Comparison of ENCODE assay signal across 8 cellular contexts in the genomic region with DNA sequence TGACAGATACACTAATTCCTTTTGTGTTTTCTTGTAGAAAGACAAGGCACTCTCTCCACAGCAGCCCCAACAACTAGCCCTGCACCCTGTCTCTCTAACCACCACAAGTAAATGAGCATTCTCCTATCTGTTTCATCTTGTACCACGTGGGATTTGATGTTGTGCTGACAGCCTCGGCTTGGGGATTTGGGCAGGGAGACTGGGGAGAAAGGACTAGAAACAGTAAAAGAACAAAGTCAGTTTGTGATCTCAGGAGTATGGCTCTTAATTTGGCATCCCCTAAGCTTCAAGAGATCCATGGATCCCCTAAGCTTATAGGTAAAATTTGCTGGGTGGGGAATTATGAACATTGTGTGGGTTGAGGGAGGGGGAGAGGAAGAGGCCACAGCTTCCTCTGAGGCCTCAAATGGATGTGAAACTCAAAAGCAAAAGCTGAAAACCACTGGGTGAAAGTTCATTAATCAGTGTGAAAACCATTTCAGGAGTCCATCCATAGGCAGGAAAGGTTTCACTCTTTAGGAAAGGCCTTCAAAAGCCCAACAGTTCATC. TPM values are rescaled to one million over a fixed set of nuclear protein-coding genes. Genes with fewer than 3 reads are reported as not detected.
A peak's percentile ranks its signal among the peaks of the same experiment; 100 is the strongest.
DNase-seq lines count a peak whose midpoint lies in the region; ATAC-seq lines count a peak whose summit lies in the region.

No MANE protein-coding gene starts in this region.

- peaks cover 14% of the 10 kb centered on the region for H3K36me3 Mint-ChIP-seq in activated T-helper 1 cell treated with anti-CD3 and anti-CD28 coated beads, Interleukin-12 subunit alpha, Interleukin-12 subunit beta, Interleukin-2, Interleukin-4 antibody, amounts not matched to agents 30 ng/mL and 10 ng/mL and 1 ng/mL, durations not matched to agents 14 hours and 24 hours and 36 hours (ENCODE audit: low read depth)
- H3K36me3 Mint-ChIP-seq in stimulated activated memory B cell treated with anti-CD40 and anti-IgM and Interleukin-4, amounts not matched to agents 10 μg/mL and 1 μg/mL and 100 μg/mL, for 72 hours = peaks cover 18% of the 10 kb centered on the region

- intact Hi-C loops in activated T-helper 1 cell treated with anti-CD3 and anti-CD28 coated beads, Interleukin-12 subunit alpha, Interleukin-12 subunit beta, Interleukin-2, Interleukin-4 antibody, amounts not matched to agents 30 ng/mL and 10 ng/mL and 1 ng/mL, durations not matched to agents 14 hours and 24 hours and 36 hours (cut with micrococcal nuclease) = loop anchor here (1.0 to 10.0 kb wide), 5 partner anchors 19 to 278 kb away; a partner anchor contains a TSS

- peak; percentile 22 for DNase-seq in activated naive CD4-positive, alpha-beta T cell treated with Interleukin-2 at 50 U/mL for 16 hours
- DNase-seq in activated naive CD4-positive, alpha-beta T cell (lab: John Stamatoyannopoulos, UW) = no peak
- peak; percentile 31 for DNase-seq in activated T-helper 1 cell treated with anti-CD3 and anti-CD28 coated beads, Interleukin-12 subunit alpha, Interleukin-12 subunit beta, Interleukin-2, Interleukin-4 antibody, amounts not matched to agents 30 ng/mL and 10 ng/mL and 1 ng/mL, durations not matched to agents 14 hours and 24 hours and 36 hours (ENCODE audit: low spot score)
- DNase-seq in NCI-H2227 (lab: John Stamatoyannopoulos, UW; ENCODE audit: unreplicated experiment) (no peak), dedifferentiated amniotic fluid mesenchymal stem cell (ENCODE audit: extremely low spot score) (no peak), SHP77 (lab: John Stamatoyannopoulos, UW) (no peak)

- no peaks in the 10 kb centered on the region for H3K9me3 Mint-ChIP-seq in activated T-helper 1 cell treated with anti-CD3 and anti-CD28 coated beads, Interleukin-12 subunit alpha, Interleukin-12 subunit beta, Interleukin-2, Interleukin-4 antibody, amounts not matched to agents 30 ng/mL and 10 ng/mL and 1 ng/mL, durations not matched to agents 14 hours and 24 hours and 36 hours
- no peaks in the 10 kb centered on the region for H3K9me3 Mint-ChIP-seq in stimulated activated memory B cell treated with anti-CD40 and anti-IgM and Interleukin-4, amounts not matched to agents 10 μg/mL and 1 μg/mL and 100 μg/mL, for 72 hours

- H3K4me3 Mint-ChIP-seq in activated T-helper 1 cell treated with anti-CD3 and anti-CD28 coated beads, Interleukin-12 subunit alpha, Interleukin-12 subunit beta, Interleukin-2, Interleukin-4 antibody, amounts not matched to agents 30 ng/mL and 10 ng/mL and 1 ng/mL, durations not matched to agents 14 hours and 24 hours and 36 hours = peak overlapping the region; percentile 21
- peak overlapping the region; percentile 27 for H3K4me3 Mint-ChIP-seq in stimulated activated memory B cell treated with anti-CD40 and anti-IgM and Interleukin-4, amounts not matched to agents 10 μg/mL and 1 μg/mL and 100 μg/mL, for 72 hours

- peak; percentile 71 for ATAC-seq in HG03460 (IDR thresholded peaks at IDR 0.05; ENCODE audit: unreplicated experiment)
- ATAC-seq in stimulated activated memory B cell treated with anti-CD40 and anti-IgM and Interleukin-4, amounts not matched to agents 10 μg/mL and 1 μg/mL and 100 μg/mL, for 72 hours = peak; percentile 85

- peaks cover 30% of the 10 kb centered on the region for H3K27me3 Mint-ChIP-seq in activated T-helper 1 cell treated with anti-CD3 and anti-CD28 coated beads, Interleukin-12 subunit alpha, Interleukin-12 subunit beta, Interleukin-2, Interleukin-4 antibody, amounts not matched to agents 30 ng/mL and 10 ng/mL and 1 ng/mL, durations not matched to agents 14 hours and 24 hours and 36 hours (ENCODE audit: insufficient read depth)
- no peaks in the 10 kb centered on the region for H3K27me3 Mint-ChIP-seq in stimulated activated memory B cell treated with anti-CD40 and anti-IgM and Interleukin-4, amounts not matched to agents 10 μg/mL and 1 μg/mL and 100 μg/mL, for 72 hours

- H3K27ac Mint-ChIP-seq in activated T-helper 1 cell treated with anti-CD3 and anti-CD28 coated beads, Interleukin-12 subunit alpha, Interleukin-12 subunit beta, Interleukin-2, Interleukin-4 antibody, amounts not matched to agents 30 ng/mL and 10 ng/mL and 1 ng/mL, durations not matched to agents 14 hours and 24 hours and 36 hours = peak overlapping the region; percentile 64
- H3K27ac Mint-ChIP-seq in stimulated activated memory B cell treated with anti-CD40 and anti-IgM and Interleukin-4, amounts not matched to agents 10 μg/mL and 1 μg/mL and 100 μg/mL, for 72 hours = peak overlapping the region; percentile 81

- peaks cover 49% of the 10 kb centered on the region for H3K4me1 Mint-ChIP-seq in activated T-helper 1 cell treated with anti-CD3 and anti-CD28 coated beads, Interleukin-12 subunit alpha, Interleukin-12 subunit beta, Interleukin-2, Interleukin-4 antibody, amounts not matched to agents 30 ng/mL and 10 ng/mL and 1 ng/mL, durations not matched to agents 14 hours and 24 hours and 36 hours (ENCODE audit: low read depth)
- peaks cover 55% of the 10 kb centered on the region for H3K4me1 Mint-ChIP-seq in stimulated activated memory B cell treated with anti-CD40 and anti-IgM and Interleukin-4, amounts not matched to agents 10 μg/mL and 1 μg/mL and 100 μg/mL, for 72 hours

RNA-seq across cellular contexts. Expression of a gene that starts 3.1 kb away (rescaled TPM):
- total RNA-seq in activated T-helper 1 cell treated with anti-CD3 and anti-CD28 coated beads, Interleukin-12 subunit alpha, Interleukin-12 subunit beta, Interleukin-2, Interleukin-4 antibody, amounts not matched to agents 30 ng/mL and 10 ng/mL and 1 ng/mL, durations not matched to agents 14 hours and 24 hours and 36 hours = 0.70 and 1.3 TPM in 2 replicates

RNA-seq across cellular contexts. Expression of a gene that starts 26.6 kb away (rescaled TPM):
- 0.10 and 0.20 TPM in 2 replicates for total RNA-seq in activated T-helper 1 cell treated with anti-CD3 and anti-CD28 coated beads, Interleukin-12 subunit alpha, Interleukin-12 subunit beta, Interleukin-2, Interleukin-4 antibody, amounts not matched to agents 30 ng/mL and 10 ng/mL and 1 ng/mL, durations not matched to agents 14 hours and 24 hours and 36 hours

RNA-seq across cellular contexts. Expression of a gene that starts 26.6 kb away (rescaled TPM):
- total RNA-seq in activated T-helper 1 cell treated with anti-CD3 and anti-CD28 coated beads, Interleukin-12 subunit alpha, Interleukin-12 subunit beta, Interleukin-2, Interleukin-4 antibody, amounts not matched to agents 30 ng/mL and 10 ng/mL and 1 ng/mL, durations not matched to agents 14 hours and 24 hours and 36 hours = not detected in 2 replicates

RNA-seq across cellular contexts. Expression of a gene that starts 27.6 kb away (rescaled TPM):
- 280 and 282 TPM in 2 replicates for total RNA-seq in activated T-helper 1 cell treated with anti-CD3 and anti-CD28 coated beads, Interleukin-12 subunit alpha, Interleukin-12 subunit beta, Interleukin-2, Interleukin-4 antibody, amounts not matched to agents 30 ng/mL and 10 ng/mL and 1 ng/mL, durations not matched to agents 14 hours and 24 hours and 36 hours

RNA-seq across cellular contexts. Expression of a gene that starts 27.8 kb away (rescaled TPM):
- total RNA-seq in activated T-helper 1 cell treated with anti-CD3 and anti-CD28 coated beads, Interleukin-12 subunit alpha, Interleukin-12 subunit beta, Interleukin-2, Interleukin-4 antibody, amounts not matched to agents 30 ng/mL and 10 ng/mL and 1 ng/mL, durations not matched to agents 14 hours and 24 hours and 36 hours = 61.3 and 62.5 TPM in 2 replicates

Comparison
In these comparisons a context has a peak if more than half of its experiments do, and no peak if none do; other contexts are left out.
1. DNase-seq: peak in activated naive CD4-positive, alpha-beta T cell treated with Interleukin-2 at 50 U/mL for 16 hours (single experiment) and activated T-helper 1 cell treated with anti-CD3 and anti-CD28 coated beads, Interleukin-12 subunit alpha, Interleukin-12 subunit beta, Interleukin-2, Interleukin-4 antibody, amounts not matched to agents 30 ng/mL and 10 ng/mL and 1 ng/mL, durations not matched to agents 14 hours and 24 hours and 36 hours (single experiment); none in activated naive CD4-positive, alpha-beta T cell (0 of 4), NCI-H2227 (single experiment), dedifferentiated amniotic fluid mesenchymal stem cell (single experiment) and SHP77 (0 of 2).